In genomic region chr3:179455954-179456353, GRCh38 we compare ENCODE assay signal across 23 cellular contexts.
"Had no signal": no experiment of that assay in that cellular context is flagged by ENCODE, and none has a peak within 500 bp of the region (broad histone marks: within the 10 kb centered on the region; RNA-seq: fewer than 3 reads in every experiment).

No MANE protein-coding gene starts in this region.

- H3K36me3 ChIP-seq: heart right ventricle, left ventricle myocardium inferior, thyroid gland had no signal

- FAIRE-seq: endothelial cell of umbilical vein had no signal

- ATAC-seq: activated CD8-positive, alpha-beta T cell treated with anti-CD3 and anti-CD28 coated beads for 36 hours; activated T-cell treated with anti-CD3 and anti-CD28 coated beads, Interleukin-2, amount 50 U/mL, for 72 hours; esophagus mucosa; heart right ventricle; mucosa of descending colon; sciatic nerve; stimulated activated effector memory CD8-positive, alpha-beta T cell treated with anti-CD3 and anti-CD28 coated beads, Interleukin-12 subunit alpha, Interleukin-12 subunit beta, amount 100 ng/mL, for 72 hours had no signal

- DNase-seq: activated CD4-positive, alpha-beta T cell treated with anti-CD3 and anti-CD28 coated beads, Interleukin-2, amount 50 U/mL, for 1 hour; activated CD4-positive, CD25-positive, alpha-beta regulatory T cell treated with anti-CD3 and anti-CD28 coated beads, Interleukin-2, amount 50 U/mL, for 72 hours; activated CD8-positive, alpha-beta T cell treated with anti-CD3 and anti-CD28 coated beads for 36 hours; activated effector memory CD4-positive, alpha-beta T cell treated with Interleukin-2 at 50 U/mL for 16 hours; activated naive CD4-positive, alpha-beta T cell treated with Interleukin-2 at 50 U/mL for 16 hours; activated T-cell treated with anti-CD3 and anti-CD28 coated beads, Interleukin-2, amount 50 U/mL, for 72 hours; aorta; cortex of kidney; foreskin melanocyte; heart right ventricle; left ventricle myocardium inferior; mucosa of descending colon; stimulated activated CD4-positive, alpha-beta T cell treated with anti-CD3 and anti-CD28 coated beads, Interleukin-12 subunit alpha, Interleukin-12 subunit beta, amount 100 ng/mL, for 4 hours; stimulated activated CD4-positive, alpha-beta T cell treated with anti-CD3 and anti-CD28 coated beads, Interleukin-4, amount 100 ng/mL, for 24 hours; substantia nigra; T-helper 2 cell; thyroid gland had no signal

- H3K4me3 ChIP-seq: heart right ventricle, left ventricle myocardium inferior, lung, mucosa of descending colon, skin epidermis, thyroid gland had no signal

- H3K9me3 ChIP-seq: heart right ventricle, left ventricle myocardium inferior, mucosa of descending colon, thyroid gland had no signal

- H3K4me1 ChIP-seq: thyroid gland had no signal

- H3K27me3 ChIP-seq: heart right ventricle, thyroid gland had no signal

- H3K27ac ChIP-seq: left ventricle myocardium inferior, thyroid gland had no signal
